ENCODE assay signal across 19 cellular contexts in genomic region chr22:23833017-23833795, GRCh38. TPM values are rescaled to one million over a fixed set of nuclear protein-coding genes. Genes with fewer than 3 reads are reported as not detected.
DNase-seq lines count a peak whose midpoint lies in the region; ATAC-seq and TF ChIP-seq lines count a peak whose summit lies in the region.
"Had no signal": no experiment of that assay in that cellular context is flagged by ENCODE, and none has a peak within 500 bp of the region (broad histone marks: within the 10 kb centered on the region; RNA-seq: fewer than 3 reads in every experiment).

No MANE protein-coding gene starts in this region.

- H3K36me3 ChIP-seq in WERI-Rb-1 = peaks cover 89% of the 10 kb centered on the region
- peaks cover 3% of the 10 kb centered on the region for H3K36me3 ChIP-seq in mucosa of descending colon (ENCODE audit: low read depth)
- peaks cover 6% of the 10 kb centered on the region for H3K36me3 ChIP-seq in thoracic aorta
- H3K36me3 ChIP-seq: uterus had no signal

- intact Hi-C loops in Right ventricle myocardium superior (cut with DNase I) = no loop called here
- intact Hi-C loops in mucosa of descending colon (cut with DNase I, micrococcal nuclease) = no loop called here

- H3K27ac ChIP-seq in WERI-Rb-1 (no peak overlapping the region), thoracic aorta (peak overlapping the region; percentile 16 to 43)
- H3K27ac ChIP-seq: KMS-11, uterus had no signal

- H3K9me3 ChIP-seq in WERI-Rb-1 (ENCODE audit: severe bottlenecking) (no peaks in the 10 kb centered on the region), mucosa of descending colon (no peaks in the 10 kb centered on the region), thoracic aorta (no peaks in the 10 kb centered on the region)
- H3K9me3 ChIP-seq: uterus had no signal

- H3K27me3 ChIP-seq in WERI-Rb-1 (ENCODE audit: insufficient read depth, low read depth, severe bottlenecking) (no peaks in the 10 kb centered on the region), thoracic aorta (replicated peaks; ENCODE audit: insufficient read depth) (no peaks in the 10 kb centered on the region)
- H3K27me3 ChIP-seq: uterus had no signal

- H3K4me1 ChIP-seq in mucosa of descending colon (ENCODE audit: low read depth) (peaks cover 2% of the 10 kb centered on the region), thoracic aorta (ENCODE audit: control insufficient read depth in 1 of 2, low read depth in 2 of 2) (peaks cover 26 to 58% of the 10 kb centered on the region in 2 donors)

- no peak overlapping the region for H3K4me3 ChIP-seq in WERI-Rb-1 (ENCODE audit: low read depth, low read length)
- no peak overlapping the region for H3K4me3 ChIP-seq in mucosa of descending colon
- H3K4me3 ChIP-seq in thoracic aorta = no peak overlapping the region
- H3K4me3 ChIP-seq: lung, uterus had no signal

- TF ChIP-seq CTCF in WERI-Rb-1 (IDR thresholded peaks at IDR 0.05; ENCODE audit: low read depth, low read length) = 0 out of 2 replicates have a peak, but pooled peaks have one; percentile 1
- no peak for TF ChIP-seq CTCF in mucosa of descending colon (IDR thresholded peaks at IDR 0.05)
- TF ChIP-seq CTCF in thoracic aorta (IDR thresholded peaks at IDR 0.05) = no peak
- TF ChIP-seq CTCF in GM10266 (IDR thresholded peaks at IDR 0.05; ENCODE audit: control insufficient read depth, insufficient read depth, low read depth, missing control alignments) = no peak

- DNase-seq in WERI-Rb-1 = no peak
- peak; percentile 42 for DNase-seq in Right ventricle myocardium superior
- peak in 2 of 3 donors; percentile 17 to 36 for DNase-seq in mucosa of descending colon
- no peak for DNase-seq in thoracic aorta (ENCODE audit: low spot score)
- no peak for DNase-seq in GM10266 (ENCODE audit: extremely low spot score)
- no peak for DNase-seq in OCI-M1 (lab: John Stamatoyannopoulos, UW)
- no peak for DNase-seq in activated T-cell treated with anti-CD3 and anti-CD28 coated beads, Interleukin-2, amount 50 U/mL, for 1 hour
- DNase-seq: activated CD4-positive, CD25-positive, alpha-beta regulatory T cell treated with anti-CD3 and anti-CD28 coated beads, Interleukin-2, amount 50 U/mL, for 72 hours; activated CD8-positive, alpha-beta T cell treated with anti-CD3 and anti-CD28 coated beads, Interleukin-2, amount 10 ng/mL, durations not matched to agents 7 days and 5 days; activated naive CD4-positive, alpha-beta T cell; amniotic stem cell; GDM1; hippocampal formation; NCI-H2171; NCI-H524 treated with DMSO at 0.1 percent for 48 hours; stimulated activated CD4-positive, alpha-beta T cell treated with anti-CD3 and anti-CD28 coated beads, Interleukin-15, amount 100 ng/mL, for 24 hours; uterus had no signal

- ATAC-seq in Right ventricle myocardium superior (ENCODE audit: poor library complexity) (no peak), mucosa of descending colon (no peak), thoracic aorta (ENCODE audit: insufficient number of reproducible peaks, low FRiP score, low read depth) (no peak)
- ATAC-seq: activated CD8-positive, alpha-beta T cell treated with anti-CD3 and anti-CD28 coated beads, Interleukin-2, amount 10 ng/mL, durations not matched to agents 7 days and 5 days had no signal

RNA-seq across cellular contexts. Expression of gene DERL3, which starts 5.6 kb away (rescaled TPM):
- total RNA-seq in Right ventricle myocardium superior = 2.8 TPM
- total RNA-seq in mucosa of descending colon = 10 to 100 TPM in 1 of 3 donors, 1 to 10 TPM in 2; 4.4 to 18.8 (median 7.9) TPM
- 1 to 10 TPM; 2.5 to 3.0 TPM for total RNA-seq in thoracic aorta

RNA-seq across cellular contexts. Expression of gene SLC2A11, which starts 24.5 kb away (rescaled TPM):
- 19.8 TPM for total RNA-seq in Right ventricle myocardium superior
- total RNA-seq in mucosa of descending colon = 10 to 100 TPM; 11.5 to 14.7 (median 12.5) TPM
- total RNA-seq in thoracic aorta = 10 to 100 TPM in 1 of 2 donors, 1 to 10 TPM in 1; 9.2 to 25.5 TPM

RNA-seq across cellular contexts. Expression of gene SMARCB1, which starts 46.4 kb away (rescaled TPM):
- total RNA-seq in Right ventricle myocardium superior (46.6 TPM), mucosa of descending colon (10 to 100 TPM; 60.1 to 85.1 (median 69.3) TPM), thoracic aorta (10 to 100 TPM; 43.5 to 50.0 TPM)

Comparison
In these comparisons a context has a peak if more than half of its experiments do, and no peak if none do; other contexts are left out.
1. DNase-seq: peak in Right ventricle myocardium superior (single experiment) and mucosa of descending colon (2 of 3); none in WERI-Rb-1 (single experiment), thoracic aorta (single experiment), GM10266 (single experiment), OCI-M1 (single experiment) and activated T-cell treated with anti-CD3 and anti-CD28 coated beads, Interleukin-2, amount 50 U/mL, for 1 hour (single experiment).